ENCODE assay signal across 16 cellular contexts in genomic region chrX:9576059-9576458, GRCh38.
A peak's percentile ranks its signal among the peaks of the same experiment; 100 is the strongest.
DNase-seq lines count a peak whose midpoint lies in the region; ATAC-seq and TF ChIP-seq lines count a peak whose summit lies in the region.
"Had no signal": no experiment of that assay in that cellular context is flagged by ENCODE, and none has a peak within 500 bp of the region (broad histone marks: within the 10 kb centered on the region; RNA-seq: fewer than 3 reads in every experiment).

No MANE protein-coding gene starts in this region.

- H3K4me3 Mint-ChIP-seq in H9 = no peak overlapping the region
- H3K4me3 Mint-ChIP-seq: CD4-positive, alpha-beta T cell had no signal

- H3K4me1 Mint-ChIP-seq in H9 = peaks cover 44 to 50% of the 10 kb centered on the region in 2 experiments

- H3K4me3 ChIP-seq in heart left ventricle (no peak overlapping the region), thyroid gland (replicated peaks in 1 of 3) (no peak overlapping the region)
- H3K4me3 ChIP-seq: A549, GM23248 had no signal

- H3K36me3 ChIP-seq in heart left ventricle = no peaks in the 10 kb centered on the region
- H3K36me3 ChIP-seq in thyroid gland = no peaks in the 10 kb centered on the region

- H3K27ac Mint-ChIP-seq in H9 = no peak overlapping the region
- H3K27ac Mint-ChIP-seq: CD4-positive, alpha-beta T cell had no signal

- ATAC-seq in heart left ventricle (peak in 3 of 4 donors; percentile 37 to 67 (median 65)), Right ventricle myocardium inferior (no peak), HG02642 (IDR thresholded peaks at IDR 0.05; ENCODE audit: poor library complexity, unreplicated experiment) (no peak)
- ATAC-seq: A549 had no signal

- H4K91ac ChIP-seq in H9 (ENCODE audit: insufficient read length, low read depth, low read length) = no peak overlapping the region

- no peak overlapping the region for H3T11ph ChIP-seq in H9 (ENCODE audit: low read length)

- no peak overlapping the region for H2AK5ac ChIP-seq in H9 (ENCODE audit: insufficient read length, low read length)

- H4K5ac ChIP-seq in H9 (ENCODE audit: insufficient read length, low read depth, low read length) = no peak overlapping the region

- H2BK20ac ChIP-seq in H9 (ENCODE audit: low read depth, low read length, poor library complexity, severe bottlenecking) = no peak overlapping the region

- H3K4me2 ChIP-seq in H9 (ENCODE audit: insufficient read depth, insufficient read length, low read length) = no peak overlapping the region
- H3K4me2 ChIP-seq: A549 had no signal

- H3K4ac ChIP-seq in H9 (ENCODE audit: low read depth, low read length) = no peak overlapping the region

- no peak overlapping the region for H4K8ac ChIP-seq in H9 (replicated peaks; ENCODE audit: insufficient read length, low read depth, low read length)

- no peak overlapping the region for H3K23ac ChIP-seq in H9 (ENCODE audit: insufficient read length, low read depth, low read length)

- no peak overlapping the region for H2BK12ac ChIP-seq in H9 (ENCODE audit: insufficient read length, low read depth, low read length)

- H3K79me2 ChIP-seq in H9 (ENCODE audit: insufficient read depth, low read length) = no peaks in the 10 kb centered on the region; the same call in 1 of the 2 replicates

- H4K20me1 ChIP-seq in H9 (ENCODE audit: control insufficient read depth, insufficient read depth, insufficient read length) = no peaks in the 10 kb centered on the region

- H3K36me3 Mint-ChIP-seq in H9 (ENCODE audit: insufficient read depth in 1 of 3, low read depth in 3 of 3) = peaks cover 8 to 12% (median 10%) of the 10 kb centered on the region in 3 experiments

- H2BK5ac ChIP-seq in H9 (ENCODE audit: insufficient read length, low read length) = no peak overlapping the region

- H3K27me3 ChIP-seq in heart left ventricle = no peaks in the 10 kb centered on the region
- H3K27me3 ChIP-seq in thyroid gland = no peaks in the 10 kb centered on the region
- H3K27me3 ChIP-seq in H9 (ENCODE audit: insufficient read depth, low read length) = no peaks in the 10 kb centered on the region

- H3K4me1 ChIP-seq in heart left ventricle (peaks cover 0 to 3% (median 0%) of the 10 kb centered on the region in 12 donors), thyroid gland (peaks cover 0 to 7% of the 10 kb centered on the region in 2 donors), H9 (ENCODE audit: insufficient read depth, low read length) (peaks cover 20% of the 10 kb centered on the region; the same call in 1 of the 2 replicates)

- no peak overlapping the region for H2AFZ ChIP-seq in H9 (ENCODE audit: low read length)
- H2AFZ ChIP-seq: GM23248 had no signal

- H3K79me1 ChIP-seq in H9 (ENCODE audit: insufficient read depth, low read depth, low read length, poor library complexity, severe bottlenecking) = no peaks in the 10 kb centered on the region

- TF ChIP-seq POLR2A in heart left ventricle (IDR thresholded peaks at IDR 0.05) (no peak), thyroid gland (IDR thresholded peaks at IDR 0.05) (no peak)

- DNase-seq in NCI-H2029 (lab: John Stamatoyannopoulos, UW) = peak; percentile 31
- DNase-seq in NCI-H2029 treated with DMSO at 0.1 percent for 48 hours (lab: John Stamatoyannopoulos, UW) = no peak
- DNase-seq in heart left ventricle = peak in 2 of 5 donors; percentile 35 to 42
- DNase-seq in Right ventricle myocardium inferior (ENCODE audit: missing footprints) = no peak
- DNase-seq in NCI-H748 treated with DMSO at 0.1 percent for 48 hours (lab: John Stamatoyannopoulos, UW) = peak; percentile 4
- DNase-seq in thyroid gland = peak; percentile 19 to 38
- DNase-seq in H9 = no peak
- DNase-seq: AML-193; Caco-2; CD4-positive, alpha-beta T cell; GM23248; HCEC 1CT had no signal

- no peak overlapping the region for H3K9ac ChIP-seq in H9 (ENCODE audit: extremely low read depth, insufficient read length, low read length)
- H3K9ac ChIP-seq: GM23248 had no signal

- H3K9me3 Mint-ChIP-seq in H9 = peaks cover 2 to 50% of the 10 kb centered on the region in 2 experiments; a peak in 3 of 5 replicates
- H3K9me3 Mint-ChIP-seq: CD4-positive, alpha-beta T cell had no signal

- intact Hi-C loops in heart left ventricle (cut with DNase I) = no loop called here
- intact Hi-C loops in Right ventricle myocardium inferior (cut with DNase I) = no loop called here
- intact Hi-C loops in thyroid gland (cut with DNase I) = no loop called here

- H2BK120ac ChIP-seq in H9 (ENCODE audit: low read depth, low read length, poor library complexity, severe bottlenecking) = no peak overlapping the region

- no peak for TF ChIP-seq CTCF in heart left ventricle (IDR thresholded peaks at IDR 0.05)
- no peak for TF ChIP-seq CTCF in thyroid gland (IDR thresholded peaks at IDR 0.05)
- TF ChIP-seq CTCF in H9 (conservative IDR thresholded peaks at IDR 0.05) = no peak

- H3K14ac ChIP-seq in H9 (ENCODE audit: insufficient read depth, low read length) = no peak overlapping the region

- H3K27ac ChIP-seq in heart left ventricle (no peak overlapping the region), thyroid gland (no peak overlapping the region), H9 (ENCODE audit: insufficient read length, low read depth, low read length) (no peak overlapping the region)
- H3K27ac ChIP-seq: 22Rv1, A549, C4-2B, GM23248 had no signal

- H3K9me3 ChIP-seq in heart left ventricle = no peaks in the 10 kb centered on the region
- no peaks in the 10 kb centered on the region for H3K9me3 ChIP-seq in thyroid gland
- H3K9me3 ChIP-seq in H9 (ENCODE audit: control insufficient read depth, low read depth, low read length) = no peaks in the 10 kb centered on the region
- H3K9me3 ChIP-seq: A549, Caco-2 had no signal

- H3K56ac ChIP-seq in H9 (ENCODE audit: insufficient read length, low read depth, low read length) = no peak overlapping the region

- no peaks in the 10 kb centered on the region for H3K27me3 Mint-ChIP-seq in H9 (ENCODE audit: low read depth)
- H3K27me3 Mint-ChIP-seq: CD4-positive, alpha-beta T cell had no signal

- H3K18ac ChIP-seq in H9 (ENCODE audit: insufficient read length, low read depth, low read length) = no peak overlapping the region

- WGBS in heart left ventricle, 4 donors = 65 to 92% (median 79%) methylated on average over 9 of the region's 9 CpGs
- WGBS in thyroid gland, 2 donors = 63 to 67% methylated on average over 8 to 9 of the region's 9 CpGs
- no CpG with 5 or more reads among the region's 9 CpGs for WGBS in H9 (ENCODE audit: extremely low coverage, insufficient read length, low lambda C conversion rate)

- no peaks in the 10 kb centered on the region for H3K23me2 ChIP-seq in H9 (ENCODE audit: insufficient read length, low read depth, low read length, poor library complexity, severe bottlenecking)

- H2BK15ac ChIP-seq in H9 (ENCODE audit: low read depth, low read length) = no peak overlapping the region

Comparison
In these comparisons a context has a peak if more than half of its experiments do, and no peak if none do; other contexts are left out.
1. DNase-seq: peak in NCI-H2029 (single experiment), NCI-H748 treated with DMSO at 0.1 percent for 48 hours (single experiment) and thyroid gland (2 of 2); none in NCI-H2029 treated with DMSO at 0.1 percent for 48 hours (single experiment), Right ventricle myocardium inferior (single experiment) and H9 (single experiment).
2. ATAC-seq: peak in heart left ventricle (3 of 4); none in Right ventricle myocardium inferior (single experiment) and HG02642 (single experiment).